1 cellular context compared by ENCODE assay signal in genomic region chr11:72635309-72635915, GRCh38.
TF ChIP-seq lines count a peak whose summit lies in the region.

No MANE protein-coding gene starts in this region.

TF ChIP-seq in K562, 482 proteins besides CTCF, POLR2A, EP300 and RAD21 (continued from another document):
- TF ChIP-seq ZBTB34 (CRISPR knock-in tag; IDR thresholded peaks at IDR 0.05) (no peak), POLR2G (IDR thresholded peaks at IDR 0.05; ENCODE audit: low read depth, low read length) (no peak)
